In genomic region chr2:236536727-236537398, GRCh38 we compare ENCODE assay signal across 9 cellular contexts. TPM values are rescaled to one million over a fixed set of nuclear protein-coding genes. Genes with fewer than 3 reads are reported as not detected.
DNase-seq lines count a peak whose midpoint lies in the region; ATAC-seq and TF ChIP-seq lines count a peak whose summit lies in the region.
"Had no signal": no experiment of that assay in that cellular context is flagged by ENCODE, and none has a peak within 500 bp of the region (broad histone marks: within the 10 kb centered on the region; RNA-seq: fewer than 3 reads in every experiment).

No MANE protein-coding gene starts in this region.

- peak; percentile 94 for ATAC-seq in CD8-positive, alpha-beta T cell
- peak; percentile 65 for ATAC-seq in GM23338
- peak; percentile 36 for ATAC-seq in esophagus mucosa

- no peaks in the 10 kb centered on the region for H3K36me3 ChIP-seq in CD8-positive, alpha-beta T cell (ENCODE audit: insufficient read depth, low read length)
- no peaks in the 10 kb centered on the region for H3K36me3 ChIP-seq in GM23338 (ENCODE audit: insufficient read depth)
- H3K36me3 ChIP-seq: cardiac muscle cell had no signal

- no peaks in the 10 kb centered on the region for H4K20me1 ChIP-seq in GM23338 (replicated peaks; ENCODE audit: insufficient read depth)

- peak overlapping the region; percentile 77 for H3K4me3 ChIP-seq in CD8-positive, alpha-beta T cell (ENCODE audit: low read depth, low read length)
- no peak overlapping the region for H3K4me3 ChIP-seq in GM23338
- H3K4me3 ChIP-seq: cardiac muscle cell had no signal

- H3K27ac Mint-ChIP-seq in CD8-positive, alpha-beta T cell: peak overlapping the region; percentile 98
- H3K27ac Mint-ChIP-seq in GM23338: no peak overlapping the region

- POLR2A ChIA-PET in CD8-positive, alpha-beta T cell (lab: Charles Lee): interaction anchor here (1.1 to 3.9 kb wide), 7 partner anchors 10 to 549 kb away, joined by 3 to 41 read pairs (median 6); partner anchors contain the start of genes ACKR3 and COPS8

- peak overlapping the region; percentile 98 for H3K4me3 Mint-ChIP-seq in CD8-positive, alpha-beta T cell
- H3K4me3 Mint-ChIP-seq in GM23338: no peak overlapping the region

- no peaks in the 10 kb centered on the region for H3K27me3 Mint-ChIP-seq in CD8-positive, alpha-beta T cell (ENCODE audit: low read depth)
- H3K27me3 Mint-ChIP-seq in GM23338 (ENCODE audit: insufficient read depth, low read depth, poor library complexity): no peaks in the 10 kb centered on the region

- H3K27ac ChIP-seq in CD8-positive, alpha-beta T cell (ENCODE audit: low read depth, low read length): peak overlapping the region; percentile 66
- no peak overlapping the region for H3K27ac ChIP-seq in GM23338 (ENCODE audit: low read depth)
- H3K27ac ChIP-seq: cardiac muscle cell had no signal

- peaks cover 37% of the 10 kb centered on the region for H3K4me1 ChIP-seq in CD8-positive, alpha-beta T cell (ENCODE audit: insufficient read depth, low read length)
- no peaks in the 10 kb centered on the region for H3K4me1 ChIP-seq in GM23338 (ENCODE audit: insufficient read depth)

- H3K9me3 Mint-ChIP-seq in CD8-positive, alpha-beta T cell: peaks cover 3% of the 10 kb centered on the region
- no peaks in the 10 kb centered on the region for H3K9me3 Mint-ChIP-seq in GM23338

- no peaks in the 10 kb centered on the region for H3K9me3 ChIP-seq in CD8-positive, alpha-beta T cell (ENCODE audit: low read length)

- intact Hi-C loops in CD8-positive, alpha-beta T cell (cut with DNase I, micrococcal nuclease): loop anchor here (1.0 to 10.0 kb wide), 3 partner anchors 9 to 428 kb away; no protein-coding TSS in a partner anchor

- H3K79me2 ChIP-seq in GM23338 (replicated peaks; ENCODE audit: insufficient read depth): no peaks in the 10 kb centered on the region

- CTCF ChIA-PET in CD8-positive, alpha-beta T cell (lab: Charles Lee): interaction anchor here (0.9 to 5.6 kb wide), 7 partner anchors 9 to 184 kb away, joined by 3 to 45 read pairs (median 4); partner anchors contain the start of gene ACKR3

- peaks cover 53% of the 10 kb centered on the region for H3K4me1 Mint-ChIP-seq in CD8-positive, alpha-beta T cell (ENCODE audit: low read depth)
- H3K4me1 Mint-ChIP-seq in GM23338: no peaks in the 10 kb centered on the region; the same call in 2 of the 3 replicates

- no peak overlapping the region for H3K4me2 ChIP-seq in GM23338

- no peak overlapping the region for H2AFZ ChIP-seq in GM23338

- H3K27me3 ChIP-seq in CD8-positive, alpha-beta T cell (ENCODE audit: insufficient read depth, low read length): no peaks in the 10 kb centered on the region
- H3K27me3 ChIP-seq in GM23338 (ENCODE audit: insufficient read depth): no peaks in the 10 kb centered on the region
- H3K27me3 ChIP-seq: cardiac muscle cell had no signal

- peak; percentile 17 to 80 (median 57) for DNase-seq in CD8-positive, alpha-beta T cell
- no peak for DNase-seq in GM23338 (ENCODE audit: low spot score)
- DNase-seq in T-helper 2 cell: peak in 3 of 5 experiments; percentile 33 to 81 (median 69)
- no peak for DNase-seq in EL
- no peak for DNase-seq in HuH-7 (ENCODE audit: low spot score)
- DNase-seq in RPMI8226: no peak
- DNase-seq in NCI-H1105 treated with DMSO at 0.1 percent for 48 hours (lab: John Stamatoyannopoulos, UW): no peak

- no peak for TF ChIP-seq CTCF in CD8-positive, alpha-beta T cell (IDR thresholded peaks at IDR 0.05)
- TF ChIP-seq CTCF in GM23338 (conservative IDR thresholded peaks at IDR 0.05; ENCODE audit: low read depth in 2 of 2): peak in 1 of 2 experiments; percentile 18; a peak in 1 of 4 replicates

- H3K36me3 Mint-ChIP-seq in CD8-positive, alpha-beta T cell: peaks cover 30% of the 10 kb centered on the region
- no peaks in the 10 kb centered on the region for H3K36me3 Mint-ChIP-seq in GM23338 (ENCODE audit: low read depth)

- H3F3A ChIP-seq in GM23338 (replicated peaks; ENCODE audit: low read depth): no peaks in the 10 kb centered on the region

- H3K9me2 ChIP-seq in GM23338 (ENCODE audit: insufficient read depth): no peaks in the 10 kb centered on the region

TF ChIP-seq in GM23338, 12 proteins besides CTCF, POLR2A, EP300 and RAD21 (continues in another document):
- TF ChIP-seq EZH2 (IDR thresholded peaks at IDR 0.05; ENCODE audit: low read depth, unreplicated experiment) (no peak), ETS1 (IDR thresholded peaks at IDR 0.05) (no peak), ZNF331 (CRISPR knock-in tag; IDR thresholded peaks at IDR 0.05; ENCODE audit: low read depth) (no peak), REST (IDR thresholded peaks at IDR 0.05; ENCODE audit: unreplicated experiment) (no peak), STAT1 (IDR thresholded peaks at IDR 0.05; ENCODE audit: unreplicated experiment) (no peak), ZNF114 (CRISPR knock-in tag; IDR thresholded peaks at IDR 0.05) (no peak)

RNA-seq across cellular contexts. Expression of gene ACKR3, which starts 32.8 kb away (rescaled TPM):
- total RNA-seq in CD8-positive, alpha-beta T cell: 1 to 10 TPM in 1 of 2 experiments, under 1 TPM in 1; 0.50 to 2.0 TPM
- 3.0 and 3.1 TPM in 2 replicates for total RNA-seq in GM23338 (2014; rRNA removed; shearing (Covaris generic))
- 0.57 and 1.0 TPM in 2 replicates for polyA plus RNA-seq in GM23338 (2016; fragmentation: Nextera tagmentation; extraction: Ambion mirVana)
- 6.3 TPM for total RNA-seq in esophagus mucosa

Comparison
In these comparisons a context has a peak if more than half of its experiments do, and no peak if none do; other contexts are left out.
1. ATAC-seq: peak in every context shown above with its lines; median percentile 94 in CD8-positive, alpha-beta T cell; 65 in GM23338; 36 in esophagus mucosa.
2. DNase-seq: peak in CD8-positive, alpha-beta T cell (7 of 7) and T-helper 2 cell (3 of 5); none in GM23338 (single experiment), EL (single experiment), HuH-7 (single experiment), RPMI8226 (single experiment) and NCI-H1105 treated with DMSO at 0.1 percent for 48 hours (single experiment).